Comparison of ENCODE assay signal across 15 cellular contexts in the genomic region with DNA sequence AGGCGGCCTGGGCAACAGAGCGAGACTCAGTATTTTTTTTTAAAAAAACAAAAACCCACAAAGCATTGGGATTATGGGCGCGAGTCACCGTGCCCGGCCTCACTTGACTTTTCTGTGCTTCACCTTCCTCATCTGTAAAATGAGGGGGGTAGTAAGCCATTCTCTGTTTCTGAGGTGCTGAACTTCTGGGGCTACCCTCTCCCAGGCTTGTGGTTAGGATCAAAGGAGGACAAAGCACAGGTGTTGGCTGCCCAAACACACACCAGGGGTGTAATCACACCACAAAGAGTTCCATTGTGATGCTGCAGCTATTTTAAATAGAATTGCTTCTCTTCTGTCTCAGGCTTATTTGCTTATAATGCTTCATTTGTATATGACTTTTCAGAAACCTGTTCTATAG. TPM values are rescaled to one million over a fixed set of nuclear protein-coding genes. Genes with fewer than 3 reads are reported as not detected.
DNase-seq lines count a peak whose midpoint lies in the region; ATAC-seq and TF ChIP-seq lines count a peak whose summit lies in the region.
"Had no signal": no experiment of that assay in that cellular context is flagged by ENCODE, and none has a peak within 500 bp of the region (broad histone marks: within the 10 kb centered on the region; RNA-seq: fewer than 3 reads in every experiment).

No MANE protein-coding gene starts in this region.

- no peak overlapping the region for H3K23ac ChIP-seq in H9 (ENCODE audit: insufficient read length, low read depth, low read length)

- H4K91ac ChIP-seq in H9 (ENCODE audit: insufficient read length, low read depth, low read length) = no peak overlapping the region

- H2AFZ ChIP-seq in H9 (ENCODE audit: low read length) = no peak overlapping the region

- no peak overlapping the region for H3K14ac ChIP-seq in H9 (ENCODE audit: insufficient read depth, low read length)

- H3K27ac Mint-ChIP-seq in H9 (no peak overlapping the region), chondrocyte (ENCODE audit: unreplicated experiment) (no peak overlapping the region)
- H3K27ac Mint-ChIP-seq: activated T-cell treated with anti-CD3 and anti-CD28 coated beads, Interleukin-2, amount 50 U/mL, for 72 hours; mesothelial cell of epicardium had no signal

- H2BK120ac ChIP-seq in H9 (ENCODE audit: low read depth, low read length, poor library complexity, severe bottlenecking) = no peak overlapping the region

- H3K27ac ChIP-seq in H9 (ENCODE audit: insufficient read length, low read depth, low read length) = no peak overlapping the region
- H3K27ac ChIP-seq: body of pancreas, suprapubic skin had no signal

- H3K36me3 Mint-ChIP-seq in H9 (ENCODE audit: insufficient read depth in 1 of 3, low read depth in 3 of 3) (no peaks in the 10 kb centered on the region), chondrocyte (ENCODE audit: low read depth) (peaks cover 1% of the 10 kb centered on the region)
- H3K36me3 Mint-ChIP-seq: mesothelial cell of epicardium had no signal

- peaks cover 6% of the 10 kb centered on the region; the same call in 1 of the 2 replicates for H3K27me3 ChIP-seq in H9 (ENCODE audit: insufficient read depth, low read length)
- H3K27me3 ChIP-seq: BE2C, body of pancreas, suprapubic skin had no signal

- intact Hi-C loops in head of caudate nucleus (cut with DNase I) = loop anchor here (10.0 kb wide), 2 partner anchors 85 to 205 kb away; a partner anchor contains a TSS

- no peak overlapping the region for H2AK5ac ChIP-seq in H9 (ENCODE audit: insufficient read length, low read length)

- H4K5ac ChIP-seq in H9 (ENCODE audit: insufficient read length, low read depth, low read length) = no peak overlapping the region

- no peak overlapping the region for H3K4me2 ChIP-seq in H9 (ENCODE audit: insufficient read depth, insufficient read length, low read length)

- no CpG with 5 or more reads among the region's 6 CpGs for WGBS in H9 (ENCODE audit: extremely low coverage, insufficient read length, low lambda C conversion rate)

- no peak overlapping the region for H3T11ph ChIP-seq in H9 (ENCODE audit: low read length)

- H2BK15ac ChIP-seq in H9 (ENCODE audit: low read depth, low read length) = no peak overlapping the region

- no peak overlapping the region for H3K9ac ChIP-seq in H9 (ENCODE audit: extremely low read depth, insufficient read length, low read length)

- H3K4me1 ChIP-seq in H9 (ENCODE audit: insufficient read depth, low read length) = no peaks in the 10 kb centered on the region
- H3K4me1 ChIP-seq: BE2C had no signal

- no peaks in the 10 kb centered on the region for H3K79me2 ChIP-seq in H9 (ENCODE audit: insufficient read depth, low read length)

- H3K4ac ChIP-seq in H9 (ENCODE audit: low read depth, low read length) = no peak overlapping the region

- DNase-seq in GM12865 (ENCODE audit: low read depth) (peak; percentile 91), NCI-H1048 (lab: John Stamatoyannopoulos, UW) (peak; percentile 47), H9 (no peak), chondrocyte (ENCODE audit: low spot score) (no peak), head of caudate nucleus (no peak)
- DNase-seq in stimulated activated naive CD4-positive, alpha-beta T cell treated with Interleukin-2 at 50 U/mL for 16 hours (lab: John Stamatoyannopoulos, UW) = no peak
- DNase-seq: activated T-cell treated with anti-CD3 and anti-CD28 coated beads, Interleukin-2, amount 50 U/mL, for 72 hours; BE2C; body of pancreas; NCI-H2029 had no signal

- H3K79me1 ChIP-seq in H9 (ENCODE audit: insufficient read depth, low read depth, low read length, poor library complexity, severe bottlenecking) = no peaks in the 10 kb centered on the region

- TF ChIP-seq CTCF in GM12865 (IDR thresholded peaks at IDR 0.05; ENCODE audit: insufficient read depth, low read depth, low read length, missing control alignments) = no peak
- no peak for TF ChIP-seq CTCF in H9 (conservative IDR thresholded peaks at IDR 0.05)
- TF ChIP-seq CTCF in chondrocyte (IDR thresholded peaks at IDR 0.05) = no peak

- no peak overlapping the region for H3K56ac ChIP-seq in H9 (ENCODE audit: insufficient read length, low read depth, low read length)

- H3K4me3 ChIP-seq in GM12865 (ENCODE audit: low read depth, low read length) = no peak overlapping the region
- H3K4me3 ChIP-seq: body of pancreas, suprapubic skin had no signal

- no peak overlapping the region for H2BK5ac ChIP-seq in H9 (ENCODE audit: insufficient read length, low read length)

- no peaks in the 10 kb centered on the region for H3K9me3 ChIP-seq in H9 (ENCODE audit: control insufficient read depth, low read depth, low read length)
- H3K9me3 ChIP-seq: BE2C, body of pancreas, suprapubic skin had no signal

- peaks cover 21 to 38% of the 10 kb centered on the region in 2 experiments for H3K4me1 Mint-ChIP-seq in H9
- peaks cover 10% of the 10 kb centered on the region for H3K4me1 Mint-ChIP-seq in chondrocyte (ENCODE audit: low read depth)

- no peak overlapping the region for H2BK20ac ChIP-seq in H9 (ENCODE audit: low read depth, low read length, poor library complexity, severe bottlenecking)

- H3K18ac ChIP-seq in H9 (ENCODE audit: insufficient read length, low read depth, low read length) = no peak overlapping the region

- H3K9me3 Mint-ChIP-seq in H9 = no peaks in the 10 kb centered on the region; a peak in 2 of 5 replicates
- H3K9me3 Mint-ChIP-seq in chondrocyte (ENCODE audit: low read depth) = no peaks in the 10 kb centered on the region
- H3K9me3 Mint-ChIP-seq: activated T-cell treated with anti-CD3 and anti-CD28 coated beads, Interleukin-2, amount 50 U/mL, for 72 hours; mesothelial cell of epicardium had no signal

- no peak overlapping the region for H2BK12ac ChIP-seq in H9 (ENCODE audit: insufficient read length, low read depth, low read length)

- no peak overlapping the region for H4K8ac ChIP-seq in H9 (replicated peaks; ENCODE audit: insufficient read length, low read depth, low read length)

- H3K4me3 Mint-ChIP-seq in H9 = no peak overlapping the region
- no peak overlapping the region for H3K4me3 Mint-ChIP-seq in chondrocyte (ENCODE audit: unreplicated experiment)
- H3K4me3 Mint-ChIP-seq: activated T-cell treated with anti-CD3 and anti-CD28 coated beads, Interleukin-2, amount 50 U/mL, for 72 hours; mesothelial cell of epicardium had no signal

- peak; percentile 61 for ATAC-seq in GM19351 (IDR thresholded peaks at IDR 0.05; ENCODE audit: unreplicated experiment)
- ATAC-seq in HG02852 (IDR thresholded peaks at IDR 0.05; ENCODE audit: unreplicated experiment) = peak; percentile 66
- ATAC-seq: body of pancreas had no signal

- H4K20me1 ChIP-seq in H9 (ENCODE audit: control insufficient read depth, insufficient read depth, insufficient read length) = peaks cover 2% of the 10 kb centered on the region

- H3K23me2 ChIP-seq in H9 (ENCODE audit: insufficient read length, low read depth, low read length, poor library complexity, severe bottlenecking) = peaks cover 4% of the 10 kb centered on the region

- H3K27me3 Mint-ChIP-seq in H9 (ENCODE audit: low read depth) = peaks cover 75% of the 10 kb centered on the region
- peaks cover 6% of the 10 kb centered on the region for H3K27me3 Mint-ChIP-seq in chondrocyte (ENCODE audit: low read depth)

RNA-seq across cellular contexts. Expression of a gene that starts 35.8 kb away (rescaled TPM):
- 0.13 TPM in 2 replicates for total RNA-seq in H9 (2021)
- total RNA-seq in chondrocyte = 0.58 to 1.3 TPM (median 0.90 TPM) in 3 replicates
- total RNA-seq: activated T-cell treated with anti-CD3 and anti-CD28 coated beads, Interleukin-2, amount 50 U/mL, for 72 hours; G401; mesothelial cell of epicardium had no signal

RNA-seq across cellular contexts. Expression of a gene that starts 57.5 kb away (rescaled TPM):
- total RNA-seq in H9 (2021) = 24.6 and 27.1 TPM in 2 replicates
- total RNA-seq in chondrocyte = 19.5 to 23.5 TPM (median 23.4 TPM) in 3 replicates

Comparison
In these comparisons a context has a peak if more than half of its experiments do, and no peak if none do; other contexts are left out.
1. DNase-seq: peak in GM12865 (single experiment) and NCI-H1048 (single experiment); none in H9 (single experiment), chondrocyte (single experiment), stimulated activated naive CD4-positive, alpha-beta T cell treated with Interleukin-2 at 50 U/mL for 16 hours (single experiment) and head of caudate nucleus (0 of 42).